ENCODE assay signal across 1 cellular context in the genomic region with DNA sequence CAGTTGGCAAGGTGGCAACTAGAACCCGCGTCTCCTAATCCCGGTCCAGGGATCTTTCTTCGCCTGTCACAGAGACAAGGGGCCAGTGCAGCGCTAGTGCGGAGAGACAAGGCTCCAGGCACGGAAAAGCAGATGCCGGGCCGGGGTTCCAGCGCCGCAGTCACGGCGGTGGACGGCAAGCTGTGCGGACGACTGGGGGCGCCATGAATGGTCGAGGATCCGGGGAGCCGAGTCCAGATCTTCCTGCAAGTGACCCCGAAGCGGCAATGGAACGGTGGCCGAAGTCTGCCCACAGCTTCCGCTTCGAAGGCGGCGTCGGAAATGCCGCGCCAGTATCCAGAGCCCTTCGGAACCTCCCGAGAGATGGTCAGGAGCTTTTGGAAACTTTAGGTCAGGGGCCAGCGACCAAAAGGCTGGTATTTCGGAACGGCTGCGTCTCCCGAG.
TF ChIP-seq lines count a peak whose summit lies in the region.

No MANE protein-coding gene starts in this region.

TF ChIP-seq in HepG2, 621 proteins besides CTCF, POLR2A, EP300 and RAD21 (continued from another document):
- TF ChIP-seq, protein P1, sequence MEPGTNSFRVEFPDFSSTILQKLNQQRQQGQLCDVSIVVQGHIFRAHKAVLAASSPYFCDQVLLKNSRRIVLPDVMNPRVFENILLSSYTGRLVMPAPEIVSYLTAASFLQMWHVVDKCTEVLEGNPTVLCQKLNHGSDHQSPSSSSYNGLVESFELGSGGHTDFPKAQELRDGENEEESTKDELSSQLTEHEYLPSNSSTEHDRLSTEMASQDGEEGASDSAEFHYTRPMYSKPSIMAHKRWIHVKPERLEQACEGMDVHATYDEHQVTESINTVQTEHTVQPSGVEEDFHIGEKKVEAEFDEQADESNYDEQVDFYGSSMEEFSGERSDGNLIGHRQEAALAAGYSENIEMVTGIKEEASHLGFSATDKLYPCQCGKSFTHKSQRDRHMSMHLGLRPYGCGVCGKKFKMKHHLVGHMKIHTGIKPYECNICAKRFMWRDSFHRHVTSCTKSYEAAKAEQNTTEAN (CRISPR knock-in tag; conservative IDR thresholded peaks at IDR 0.05) = 0 out of 2 replicates have a peak, but pooled peaks have one; percentile 41
- TF ChIP-seq, protein P2, sequence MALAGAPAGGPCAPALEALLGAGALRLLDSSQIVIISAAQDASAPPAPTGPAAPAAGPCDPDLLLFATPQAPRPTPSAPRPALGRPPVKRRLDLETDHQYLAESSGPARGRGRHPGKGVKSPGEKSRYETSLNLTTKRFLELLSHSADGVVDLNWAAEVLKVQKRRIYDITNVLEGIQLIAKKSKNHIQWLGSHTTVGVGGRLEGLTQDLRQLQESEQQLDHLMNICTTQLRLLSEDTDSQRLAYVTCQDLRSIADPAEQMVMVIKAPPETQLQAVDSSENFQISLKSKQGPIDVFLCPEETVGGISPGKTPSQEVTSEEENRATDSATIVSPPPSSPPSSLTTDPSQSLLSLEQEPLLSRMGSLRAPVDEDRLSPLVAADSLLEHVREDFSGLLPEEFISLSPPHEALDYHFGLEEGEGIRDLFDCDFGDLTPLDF (CRISPR knock-in tag; IDR thresholded peaks at IDR 0.05) = peak; percentile 19; the same call in 1 of the 2 replicates
- TF ChIP-seq, protein P3, sequence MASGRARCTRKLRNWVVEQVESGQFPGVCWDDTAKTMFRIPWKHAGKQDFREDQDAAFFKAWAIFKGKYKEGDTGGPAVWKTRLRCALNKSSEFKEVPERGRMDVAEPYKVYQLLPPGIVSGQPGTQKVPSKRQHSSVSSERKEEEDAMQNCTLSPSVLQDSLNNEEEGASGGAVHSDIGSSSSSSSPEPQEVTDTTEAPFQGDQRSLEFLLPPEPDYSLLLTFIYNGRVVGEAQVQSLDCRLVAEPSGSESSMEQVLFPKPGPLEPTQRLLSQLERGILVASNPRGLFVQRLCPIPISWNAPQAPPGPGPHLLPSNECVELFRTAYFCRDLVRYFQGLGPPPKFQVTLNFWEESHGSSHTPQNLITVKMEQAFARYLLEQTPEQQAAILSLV (CRISPR knock-in tag; IDR thresholded peaks at IDR 0.05; ENCODE audit: borderline replicate concordance) = 0 out of 2 replicates have a peak, but pooled peaks have one; percentile 13
- TF ChIP-seq, protein P4, sequence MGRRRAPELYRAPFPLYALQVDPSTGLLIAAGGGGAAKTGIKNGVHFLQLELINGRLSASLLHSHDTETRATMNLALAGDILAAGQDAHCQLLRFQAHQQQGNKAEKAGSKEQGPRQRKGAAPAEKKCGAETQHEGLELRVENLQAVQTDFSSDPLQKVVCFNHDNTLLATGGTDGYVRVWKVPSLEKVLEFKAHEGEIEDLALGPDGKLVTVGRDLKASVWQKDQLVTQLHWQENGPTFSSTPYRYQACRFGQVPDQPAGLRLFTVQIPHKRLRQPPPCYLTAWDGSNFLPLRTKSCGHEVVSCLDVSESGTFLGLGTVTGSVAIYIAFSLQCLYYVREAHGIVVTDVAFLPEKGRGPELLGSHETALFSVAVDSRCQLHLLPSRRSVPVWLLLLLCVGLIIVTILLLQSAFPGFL (CRISPR knock-in tag; IDR thresholded peaks at IDR 0.05) = 0 out of 2 replicates have a peak, but pooled peaks have one; percentile 21
- TF ChIP-seq NCOA1 (CRISPR knock-in tag; IDR thresholded peaks at IDR 0.05) = peak; percentile 86; the same call in 1 of the 2 replicates
- TF ChIP-seq SKI (IDR thresholded peaks at IDR 0.05; ENCODE audit: partially characterized antibody) = no peak
- TF ChIP-seq ZBTB42 (CRISPR knock-in tag; IDR thresholded peaks at IDR 0.05) = peak; percentile 77; the same call in 1 of the 2 replicates
- TF ChIP-seq, protein P5, sequence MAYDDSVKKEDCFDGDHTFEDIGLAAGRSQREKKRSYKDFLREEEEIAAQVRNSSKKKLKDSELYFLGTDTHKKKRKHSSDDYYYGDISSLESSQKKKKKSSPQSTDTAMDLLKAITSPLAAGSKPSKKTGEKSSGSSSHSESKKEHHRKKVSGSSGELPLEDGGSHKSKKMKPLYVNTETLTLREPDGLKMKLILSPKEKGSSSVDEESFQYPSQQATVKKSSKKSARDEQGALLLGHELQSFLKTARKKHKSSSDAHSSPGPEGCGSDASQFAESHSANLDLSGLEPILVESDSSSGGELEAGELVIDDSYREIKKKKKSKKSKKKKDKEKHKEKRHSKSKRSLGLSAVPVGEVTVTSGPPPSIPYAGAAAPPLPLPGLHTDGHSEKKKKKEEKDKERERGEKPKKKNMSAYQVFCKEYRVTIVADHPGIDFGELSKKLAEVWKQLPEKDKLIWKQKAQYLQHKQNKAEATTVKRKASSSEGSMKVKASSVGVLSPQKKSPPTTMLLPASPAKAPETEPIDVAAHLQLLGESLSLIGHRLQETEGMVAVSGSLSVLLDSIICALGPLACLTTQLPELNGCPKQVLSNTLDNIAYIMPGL (CRISPR knock-in tag; IDR thresholded peaks at IDR 0.05; ENCODE audit: borderline replicate concordance in 1 of 2, low read depth in 1 of 2) = 0 out of 4 replicates have a peak, but pooled peaks of 1 of the 2 experiments have one; percentile 66
- TF ChIP-seq, protein P6, sequence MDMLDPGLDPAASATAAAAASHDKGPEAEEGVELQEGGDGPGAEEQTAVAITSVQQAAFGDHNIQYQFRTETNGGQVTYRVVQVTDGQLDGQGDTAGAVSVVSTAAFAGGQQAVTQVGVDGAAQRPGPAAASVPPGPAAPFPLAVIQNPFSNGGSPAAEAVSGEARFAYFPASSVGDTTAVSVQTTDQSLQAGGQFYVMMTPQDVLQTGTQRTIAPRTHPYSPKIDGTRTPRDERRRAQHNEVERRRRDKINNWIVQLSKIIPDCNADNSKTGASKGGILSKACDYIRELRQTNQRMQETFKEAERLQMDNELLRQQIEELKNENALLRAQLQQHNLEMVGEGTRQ (IDR thresholded peaks at IDR 0.05; ENCODE audit: low read depth, low read length) = no peak
- TF ChIP-seq, protein P6 (CRISPR knock-in tag; IDR thresholded peaks at IDR 0.05; ENCODE audit: borderline replicate concordance) = 0 out of 2 replicates have a peak, but pooled peaks have one; percentile 39
- TF ChIP-seq, protein P7, sequence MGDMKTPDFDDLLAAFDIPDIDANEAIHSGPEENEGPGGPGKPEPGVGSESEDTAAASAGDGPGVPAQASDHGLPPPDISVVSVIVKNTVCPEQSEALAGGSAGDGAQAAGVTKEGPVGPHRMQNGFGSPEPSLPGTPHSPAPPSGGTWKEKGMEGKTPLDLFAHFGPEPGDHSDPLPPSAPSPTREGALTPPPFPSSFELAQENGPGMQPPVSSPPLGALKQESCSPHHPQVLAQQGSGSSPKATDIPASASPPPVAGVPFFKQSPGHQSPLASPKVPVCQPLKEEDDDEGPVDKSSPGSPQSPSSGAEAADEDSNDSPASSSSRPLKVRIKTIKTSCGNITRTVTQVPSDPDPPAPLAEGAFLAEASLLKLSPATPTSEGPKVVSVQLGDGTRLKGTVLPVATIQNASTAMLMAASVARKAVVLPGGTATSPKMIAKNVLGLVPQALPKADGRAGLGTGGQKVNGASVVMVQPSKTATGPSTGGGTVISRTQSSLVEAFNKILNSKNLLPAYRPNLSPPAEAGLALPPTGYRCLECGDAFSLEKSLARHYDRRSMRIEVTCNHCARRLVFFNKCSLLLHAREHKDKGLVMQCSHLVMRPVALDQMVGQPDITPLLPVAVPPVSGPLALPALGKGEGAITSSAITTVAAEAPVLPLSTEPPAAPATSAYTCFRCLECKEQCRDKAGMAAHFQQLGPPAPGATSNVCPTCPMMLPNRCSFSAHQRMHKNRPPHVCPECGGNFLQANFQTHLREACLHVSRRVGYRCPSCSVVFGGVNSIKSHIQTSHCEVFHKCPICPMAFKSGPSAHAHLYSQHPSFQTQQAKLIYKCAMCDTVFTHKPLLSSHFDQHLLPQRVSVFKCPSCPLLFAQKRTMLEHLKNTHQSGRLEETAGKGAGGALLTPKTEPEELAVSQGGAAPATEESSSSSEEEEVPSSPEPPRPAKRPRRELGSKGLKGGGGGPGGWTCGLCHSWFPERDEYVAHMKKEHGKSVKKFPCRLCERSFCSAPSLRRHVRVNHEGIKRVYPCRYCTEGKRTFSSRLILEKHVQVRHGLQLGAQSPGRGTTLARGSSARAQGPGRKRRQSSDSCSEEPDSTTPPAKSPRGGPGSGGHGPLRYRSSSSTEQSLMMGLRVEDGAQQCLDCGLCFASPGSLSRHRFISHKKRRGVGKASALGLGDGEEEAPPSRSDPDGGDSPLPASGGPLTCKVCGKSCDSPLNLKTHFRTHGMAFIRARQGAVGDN (CRISPR knock-in tag; IDR thresholded peaks at IDR 0.05) = peak; percentile 81
- TF ChIP-seq, protein P8, sequence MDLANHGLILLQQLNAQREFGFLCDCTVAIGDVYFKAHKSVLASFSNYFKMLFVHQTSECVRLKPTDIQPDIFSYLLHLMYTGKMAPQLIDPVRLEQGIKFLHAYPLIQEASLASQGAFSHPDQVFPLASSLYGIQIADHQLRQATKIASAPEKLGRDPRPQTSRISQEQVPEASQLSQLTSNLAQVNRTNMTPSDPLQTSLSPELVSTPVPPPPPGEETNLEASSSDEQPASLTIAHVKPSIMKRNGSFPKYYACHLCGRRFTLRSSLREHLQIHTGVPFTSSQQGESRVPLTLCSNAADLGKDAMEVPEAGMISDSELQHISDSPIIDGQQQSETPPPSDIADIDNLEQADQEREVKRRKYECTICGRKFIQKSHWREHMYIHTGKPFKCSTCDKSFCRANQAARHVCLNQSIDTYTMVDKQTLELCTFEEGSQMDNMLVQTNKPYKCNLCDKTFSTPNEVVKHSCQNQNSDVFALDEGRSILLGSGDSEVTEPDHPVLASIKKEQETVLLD (CRISPR knock-in tag; IDR thresholded peaks at IDR 0.05; ENCODE audit: low read depth) = peak; percentile 5; the same call in 1 of the 2 replicates
- 0 out of 2 replicates have a peak, but pooled peaks have one; percentile 0 for TF ChIP-seq ZNF121 (CRISPR knock-in tag; IDR thresholded peaks at IDR 0.05)
- 0 out of 2 replicates have a peak, but pooled peaks have one; percentile 85 for TF ChIP-seq ZNF234 (CRISPR knock-in tag; conservative IDR thresholded peaks at IDR 0.05)
- TF ChIP-seq, protein P9, sequence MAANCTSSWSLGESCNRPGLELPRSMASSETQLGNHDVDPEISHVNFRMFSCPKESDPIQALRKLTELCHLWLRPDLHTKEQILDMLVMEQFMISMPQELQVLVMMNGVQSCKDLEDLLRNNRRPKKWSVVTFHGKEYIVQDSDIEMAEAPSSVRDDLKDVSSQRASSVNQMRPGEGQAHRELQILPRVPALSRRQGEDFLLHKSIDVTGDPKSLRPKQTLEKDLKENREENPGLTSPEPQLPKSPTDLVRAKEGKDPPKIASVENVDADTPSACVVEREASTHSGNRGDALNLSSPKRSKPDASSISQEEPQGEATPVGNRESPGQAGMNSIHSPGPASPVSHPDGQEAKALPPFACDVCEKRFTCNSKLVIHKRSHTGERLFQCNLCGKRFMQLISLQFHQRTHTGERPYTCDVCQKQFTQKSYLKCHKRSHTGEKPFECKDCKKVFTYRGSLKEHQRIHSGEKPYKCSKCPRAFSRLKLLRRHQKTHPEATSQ (CRISPR knock-in tag; IDR thresholded peaks at IDR 0.05; ENCODE audit: borderline replicate concordance) = no peak
- TF ChIP-seq HNRNPLL (IDR thresholded peaks at IDR 0.05; ENCODE audit: low read depth, low read length, poor library complexity, severe bottlenecking) = peak; percentile 61
- no peak for TF ChIP-seq TBP (CRISPR knock-in tag; IDR thresholded peaks at IDR 0.05)
- TF ChIP-seq, protein P10, sequence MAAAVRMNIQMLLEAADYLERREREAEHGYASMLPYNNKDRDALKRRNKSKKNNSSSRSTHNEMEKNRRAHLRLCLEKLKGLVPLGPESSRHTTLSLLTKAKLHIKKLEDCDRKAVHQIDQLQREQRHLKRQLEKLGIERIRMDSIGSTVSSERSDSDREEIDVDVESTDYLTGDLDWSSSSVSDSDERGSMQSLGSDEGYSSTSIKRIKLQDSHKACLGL (CRISPR knock-in tag; IDR thresholded peaks at IDR 0.05) = no peak; the same call in 1 of the 2 replicates
- no peak for TF ChIP-seq ZNF737 (CRISPR knock-in tag; IDR thresholded peaks at IDR 0.05; ENCODE audit: borderline replicate concordance)
- TF ChIP-seq ZNF224 (CRISPR knock-in tag; IDR thresholded peaks at IDR 0.05) = peak; percentile 86; the same call in 1 of the 2 replicates
- TF ChIP-seq, protein P11, sequence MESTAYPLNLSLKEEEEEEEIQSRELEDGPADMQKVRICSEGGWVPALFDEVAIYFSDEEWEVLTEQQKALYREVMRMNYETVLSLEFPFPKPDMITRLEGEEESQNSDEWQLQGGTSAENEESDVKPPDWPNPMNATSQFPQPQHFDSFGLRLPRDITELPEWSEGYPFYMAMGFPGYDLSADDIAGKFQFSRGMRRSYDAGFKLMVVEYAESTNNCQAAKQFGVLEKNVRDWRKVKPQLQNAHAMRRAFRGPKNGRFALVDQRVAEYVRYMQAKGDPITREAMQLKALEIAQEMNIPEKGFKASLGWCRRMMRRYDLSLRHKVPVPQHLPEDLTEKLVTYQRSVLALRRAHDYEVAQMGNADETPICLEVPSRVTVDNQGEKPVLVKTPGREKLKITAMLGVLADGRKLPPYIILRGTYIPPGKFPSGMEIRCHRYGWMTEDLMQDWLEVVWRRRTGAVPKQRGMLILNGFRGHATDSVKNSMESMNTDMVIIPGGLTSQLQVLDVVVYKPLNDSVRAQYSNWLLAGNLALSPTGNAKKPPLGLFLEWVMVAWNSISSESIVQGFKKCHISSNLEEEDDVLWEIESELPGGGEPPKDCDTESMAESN (CRISPR knock-in tag; conservative IDR thresholded peaks at IDR 0.05) = peak; percentile 37; the same call in 1 of the 2 replicates
- TF ChIP-seq, protein P12, sequence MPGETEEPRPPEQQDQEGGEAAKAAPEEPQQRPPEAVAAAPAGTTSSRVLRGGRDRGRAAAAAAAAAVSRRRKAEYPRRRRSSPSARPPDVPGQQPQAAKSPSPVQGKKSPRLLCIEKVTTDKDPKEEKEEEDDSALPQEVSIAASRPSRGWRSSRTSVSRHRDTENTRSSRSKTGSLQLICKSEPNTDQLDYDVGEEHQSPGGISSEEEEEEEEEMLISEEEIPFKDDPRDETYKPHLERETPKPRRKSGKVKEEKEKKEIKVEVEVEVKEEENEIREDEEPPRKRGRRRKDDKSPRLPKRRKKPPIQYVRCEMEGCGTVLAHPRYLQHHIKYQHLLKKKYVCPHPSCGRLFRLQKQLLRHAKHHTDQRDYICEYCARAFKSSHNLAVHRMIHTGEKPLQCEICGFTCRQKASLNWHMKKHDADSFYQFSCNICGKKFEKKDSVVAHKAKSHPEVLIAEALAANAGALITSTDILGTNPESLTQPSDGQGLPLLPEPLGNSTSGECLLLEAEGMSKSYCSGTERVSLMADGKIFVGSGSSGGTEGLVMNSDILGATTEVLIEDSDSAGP (CRISPR knock-in tag; IDR thresholded peaks at IDR 0.05; ENCODE audit: borderline replicate concordance) = peak; percentile 78; the same call in 1 of the 2 replicates
- TF ChIP-seq STAT5B (CRISPR knock-in tag; IDR thresholded peaks at IDR 0.05) = no peak
- no peak for TF ChIP-seq IRX3 (CRISPR knock-in tag; IDR thresholded peaks at IDR 0.05; ENCODE audit: borderline replicate concordance, low read depth)
- TF ChIP-seq HNF4G (IDR thresholded peaks at IDR 0.05; ENCODE audit: borderline replicate concordance, low read depth, low read length) = no peak
- 0 out of 2 replicates have a peak, but pooled peaks have one; percentile 24 for TF ChIP-seq HNF4G (CRISPR knock-in tag; IDR thresholded peaks at IDR 0.05; ENCODE audit: borderline replicate concordance, low read depth)
- no peak for TF ChIP-seq ONECUT2 (CRISPR knock-in tag; IDR thresholded peaks at IDR 0.05)
- no peak for TF ChIP-seq ZNF891 (CRISPR knock-in tag; IDR thresholded peaks at IDR 0.05)
